23 cellular contexts compared by ENCODE assay signal in genomic region chr7:27145884-27146401, GRCh38. TPM values are rescaled to one million over a fixed set of nuclear protein-coding genes. Genes with fewer than 3 reads are reported as not detected.
A peak's percentile ranks its signal among the peaks of the same experiment; 100 is the strongest.
DNase-seq lines count a peak whose midpoint lies in the region; FAIRE-seq and TF ChIP-seq lines count a peak whose summit lies in the region.
"Had no signal": no experiment of that assay in that cellular context is flagged by ENCODE, and none has a peak within 500 bp of the region (broad histone marks: within the 10 kb centered on the region; RNA-seq: fewer than 3 reads in every experiment).

No MANE protein-coding gene starts in this region.

- TF ChIP-seq POLR2A in Peyer's patch (IDR thresholded peaks at IDR 0.05) (no peak), H1 (IDR thresholded peaks at IDR 0.05; ENCODE audit: control extremely low read depth in 1 of 2, low read depth in 2 of 2, low read length in 2 of 2) (no peak), suprapubic skin (IDR thresholded peaks at IDR 0.05) (no peak)

- no peak overlapping the region for H3K18ac ChIP-seq in H1 (ENCODE audit: extremely low read depth, low read length)

- H3K4me3 ChIP-seq in Peyer's patch (peak overlapping the region in 2 of 4 donors; percentile 37 to 75), H1 (ENCODE audit: extremely low read depth in 1 of 4, insufficient read depth in 2 of 4, low read depth in 3 of 4, low read length in 4 of 4) (no peak overlapping the region), suprapubic skin (peak overlapping the region; percentile 53)
- H3K4me3 ChIP-seq: ovary, tibial artery had no signal

- no peaks in the 10 kb centered on the region for H3K27me3 Mint-ChIP-seq in mesothelial cell of epicardium (ENCODE audit: low read depth)

- TF ChIP-seq RAD21 in H1 (IDR thresholded peaks at IDR 0.05 in 1 of 2, conservative IDR thresholded peaks at IDR 0.05 in 1 of 2; ENCODE audit: low read depth in 2 of 2, low read length in 2 of 2), result no peak

- FAIRE-seq in H1 (lab: Jason Lieb, UNC), result no peak
- no peak for FAIRE-seq in RCC 7860 (lab: Jason Lieb, UNC)
- FAIRE-seq: GM18507 had no signal

- CTCF ChIA-PET in H1 (lab: Charles Lee; ENCODE audit: partially characterized antibody), result interaction anchor here (1.1 to 12.5 kb wide), 12 partner anchors 8 to 453 kb away, joined by 3 to 123 read pairs (median 14); partner anchors contain the start of genes HOXA1, HOXA10 and HOXA3

- no peak overlapping the region for H2BK120ac ChIP-seq in H1 (replicated peaks; ENCODE audit: low read depth, low read length)

- peak overlapping the region; percentile 87 for H3K4me3 Mint-ChIP-seq in mesothelial cell of epicardium
- H3K4me3 Mint-ChIP-seq: stimulated activated memory B cell treated with anti-CD40 and anti-IgM and Interleukin-4, amounts not matched to agents 10 μg/mL and 1 μg/mL and 100 μg/mL, for 72 hours had no signal

- H3K27ac Mint-ChIP-seq in mesothelial cell of epicardium, result peak overlapping the region; percentile 99
- H3K27ac Mint-ChIP-seq: stimulated activated memory B cell treated with anti-CD40 and anti-IgM and Interleukin-4, amounts not matched to agents 10 μg/mL and 1 μg/mL and 100 μg/mL, for 72 hours had no signal

- H3K4ac ChIP-seq in H1 (replicated peaks; ENCODE audit: insufficient read length, low read depth, low read length), result no peak overlapping the region

- no peak overlapping the region for H3K4me2 ChIP-seq in H1 (ENCODE audit: insufficient read depth in 1 of 2, low read depth in 2 of 2, low read length in 2 of 2)

- H4K5ac ChIP-seq in H1 (ENCODE audit: insufficient read length, low read depth, low read length), result no peak overlapping the region

- no peak overlapping the region for H3K56ac ChIP-seq in H1 (replicated peaks; ENCODE audit: insufficient read length, low read depth, low read length)

- no peaks in the 10 kb centered on the region for H3K79me2 ChIP-seq in H1 (ENCODE audit: control insufficient read depth in 1 of 2, insufficient read depth in 2 of 2, low read length in 2 of 2)

- peak overlapping the region; percentile 42 to 96 (median 79) for H3K27ac ChIP-seq in Peyer's patch
- H3K27ac ChIP-seq in H1 (ENCODE audit: low read depth, low read length), result no peak overlapping the region
- peak overlapping the region; percentile 97 for H3K27ac ChIP-seq in suprapubic skin
- H3K27ac ChIP-seq: ovary, VCaP had no signal

- DNase-seq in Peyer's patch, result no peak
- no peak for DNase-seq in H1 (ENCODE audit: low read depth in 1 of 2, low spot score in 2 of 2)
- DNase-seq in mesothelial cell of epicardium (ENCODE audit: low spot score in 2 of 2, unreplicated experiment in 2 of 2), result no peak
- DNase-seq in suprapubic skin (ENCODE audit: low spot score in 2 of 2), result no peak
- no peak for DNase-seq in stimulated activated CD4-positive, alpha-beta T cell treated with anti-CD3 and anti-CD28 coated beads, Interleukin-2, amount 100 ng/mL, for 48 hours
- DNase-seq in NCI-H2171 treated with DMSO at 0.1 percent for 48 hours (lab: John Stamatoyannopoulos, UW), result no peak
- DNase-seq in RCC 7860 (ENCODE audit: low spot score), result no peak
- DNase-seq: activated CD4-positive, alpha-beta T cell treated with anti-CD3 and anti-CD28 coated beads, Interleukin-2, amount 50 U/mL, for 4 hours; activated naive CD4-positive, alpha-beta T cell; activated T-cell treated with anti-CD3 and anti-CD28 coated beads for 4 hours; COR-L47; EL; Karpas-422; NCI-H2107; NCI-H526; ovary; SHP77 treated with DMSO at 0.1 percent for 48 hours had no signal

- H3K27me3 ChIP-seq in Peyer's patch (no peaks in the 10 kb centered on the region), H1 (replicated peaks in 1 of 4; ENCODE audit: control insufficient read depth in 3 of 4, extremely low read depth in 1 of 4, insufficient read depth in 3 of 4, low read length in 3 of 4) (peaks cover 97 to 100% (median 99%) of the 10 kb centered on the region in 4 experiments), suprapubic skin (peaks cover 4% of the 10 kb centered on the region)
- H3K27me3 ChIP-seq: ovary, tibial artery had no signal

- no peak overlapping the region for H3K23ac ChIP-seq in H1 (ENCODE audit: insufficient read length)

- H3K4me1 Mint-ChIP-seq in mesothelial cell of epicardium, result peaks cover 69% of the 10 kb centered on the region

- no peaks in the 10 kb centered on the region for H3K9me3 Mint-ChIP-seq in mesothelial cell of epicardium
- H3K9me3 Mint-ChIP-seq: stimulated activated memory B cell treated with anti-CD40 and anti-IgM and Interleukin-4, amounts not matched to agents 10 μg/mL and 1 μg/mL and 100 μg/mL, for 72 hours had no signal

- H3K79me1 ChIP-seq in H1 (ENCODE audit: low read depth, low read length), result no peaks in the 10 kb centered on the region

- TF ChIP-seq CTCF in Peyer's patch (IDR thresholded peaks at IDR 0.05), result no peak
- TF ChIP-seq CTCF in H1 (IDR thresholded peaks at IDR 0.05; ENCODE audit: control extremely low read depth in 1 of 3, insufficient read depth in 1 of 3, low read depth in 1 of 3, low read length in 3 of 3), result no peak
- TF ChIP-seq CTCF in mesothelial cell of epicardium (IDR thresholded peaks at IDR 0.05; ENCODE audit: unreplicated experiment), result no peak
- no peak for TF ChIP-seq CTCF in suprapubic skin (IDR thresholded peaks at IDR 0.05)

- H2AFZ ChIP-seq in H1 (ENCODE audit: low read length), result no peak overlapping the region

- H3K9ac ChIP-seq in H1 (replicated peaks in 1 of 4; ENCODE audit: extremely low read depth in 1 of 4, low read depth in 3 of 4, low read length in 3 of 4), result no peak overlapping the region

- H3K9me3 ChIP-seq in Peyer's patch (no peaks in the 10 kb centered on the region), H1 (ENCODE audit: insufficient read depth in 2 of 2, low read depth in 1 of 2, low read length in 1 of 2) (peaks cover 0 to 3% of the 10 kb centered on the region in 2 experiments; a peak in 1 of 4 replicates), suprapubic skin (no peaks in the 10 kb centered on the region)
- H3K9me3 ChIP-seq: tibial artery had no signal

- no peak overlapping the region for H2AK5ac ChIP-seq in H1 (ENCODE audit: low read depth, low read length)

- POLR2A ChIA-PET in H1 (lab: Charles Lee; ENCODE audit: partially characterized antibody), result no interaction called here

- H3K36me3 ChIP-seq in Peyer's patch, result peaks cover 0 to 9% (median 0%) of the 10 kb centered on the region in 3 donors
- H3K36me3 ChIP-seq in H1 (ENCODE audit: control insufficient read depth in 2 of 4, insufficient read depth in 4 of 4, low read length in 3 of 4), result peaks cover 0 to 6% (median 0%) of the 10 kb centered on the region in 4 experiments; a peak in 1 of 8 replicates
- peaks cover 16% of the 10 kb centered on the region for H3K36me3 ChIP-seq in suprapubic skin
- H3K36me3 ChIP-seq: ovary had no signal

- no peak overlapping the region for H2BK20ac ChIP-seq in H1 (ENCODE audit: low read length)

- no peak for TF ChIP-seq EP300 in H1 (IDR thresholded peaks at IDR 0.05; ENCODE audit: borderline replicate concordance in 1 of 2, low read depth in 2 of 2, low read length in 2 of 2)
- TF ChIP-seq EP300 in suprapubic skin (IDR thresholded peaks at IDR 0.05), result no peak

- peaks cover 0 to 36% (median 8%) of the 10 kb centered on the region in 4 donors for H3K4me1 ChIP-seq in Peyer's patch
- H3K4me1 ChIP-seq in H1 (replicated peaks in 1 of 4; ENCODE audit: control insufficient read depth in 3 of 4, insufficient read depth in 4 of 4, low read length in 3 of 4), result peaks cover 0 to 9% (median 6%) of the 10 kb centered on the region in 4 experiments; a peak in 5 of 7 replicates
- H3K4me1 ChIP-seq in suprapubic skin, result peaks cover 62% of the 10 kb centered on the region

- H2BK5ac ChIP-seq in H1 (ENCODE audit: low read depth, low read length), result no peak overlapping the region

- peaks cover 28 to 29% of the 10 kb centered on the region in 2 experiments for H4K20me1 ChIP-seq in H1 (replicated peaks in 1 of 2; ENCODE audit: control insufficient read depth in 1 of 2, insufficient read depth in 2 of 2, low read length in 2 of 2)

- H3K36me3 Mint-ChIP-seq in mesothelial cell of epicardium, result peaks cover 27% of the 10 kb centered on the region
- H3K36me3 Mint-ChIP-seq: stimulated activated memory B cell treated with anti-CD40 and anti-IgM and Interleukin-4, amounts not matched to agents 10 μg/mL and 1 μg/mL and 100 μg/mL, for 72 hours had no signal

- H4K91ac ChIP-seq in H1 (replicated peaks; ENCODE audit: insufficient read length, low read length), result no peak overlapping the region

- 57% methylated on average over 14 of the region's 14 CpGs; no CpG with 5 or more reads in 1 of the 2 experiments for WGBS in H1 (ENCODE audit: extremely low coverage in 1 of 2, insufficient coverage in 1 of 2, insufficient read length in 1 of 2, insufficient replicate concordance in 2 of 2, low coverage in 1 of 2, low lambda C conversion rate in 2 of 2, missing lambda C conversion rate in 1 of 2), 2 experiments
- WGBS in suprapubic skin, result 70% methylated on average over 8 of the region's 14 CpGs

- no peak overlapping the region for H2BK12ac ChIP-seq in H1 (ENCODE audit: low read depth, low read length)

- H2BK15ac ChIP-seq in H1 (ENCODE audit: low read length), result no peak overlapping the region

- H3K14ac ChIP-seq in H1 (ENCODE audit: insufficient read length), result no peak overlapping the region

- H3K23me2 ChIP-seq in H1 (ENCODE audit: low read depth, low read length), result peaks cover 9% of the 10 kb centered on the region

- H4K8ac ChIP-seq in H1 (ENCODE audit: extremely low read depth, insufficient read depth, low read length), result no peak overlapping the region; the same call in 1 of the 2 replicates

RNA-seq across cellular contexts. Expression of gene HOXA6, which starts 1.6 kb away (rescaled TPM):
- total RNA-seq in Peyer's patch, result 10 to 100 TPM; 18.7 to 45.0 (median 30.7) TPM
- not detected in 2 replicates for total RNA-seq in H1 (2021; fragmentation: NEBNext Ultra II Directional; extraction: Animal tissue kit (Norgen Biotek cat#: 25700))
- polyA plus RNA-seq in H1 (2011; rRNA removed), result not detected in 2 replicates
- not detected for polyA plus RNA-seq in H1 (2011; cell fraction: cytosol; rRNA removed)
- polyA plus RNA-seq in H1 (2011; cell fraction: nucleus; rRNA removed), result not detected
- polyA plus RNA-seq in H1 (2012, experiment 1 of 2), result not detected in 4 replicates
- polyA plus RNA-seq in H1 (2012, experiment 2 of 2), result not detected
- not detected for polyA plus RNA-seq in H1 (2013, experiment 1 of 2)
- polyA plus RNA-seq in H1 (2013, experiment 2 of 2), result not detected
- not detected in 2 replicates for polyA minus RNA-seq in H1 (2011; rRNA and poly(A)+ RNA removed)
- not detected for polyA minus RNA-seq in H1 (2011; cell fraction: cytosol; rRNA and poly(A)+ RNA removed)
- not detected for polyA minus RNA-seq in H1 (2011; cell fraction: nucleus; rRNA and poly(A)+ RNA removed)
- total RNA-seq in mesothelial cell of epicardium, result 43.7 to 45.6 TPM (median 44.4 TPM) in 3 replicates
- 1 to 10 TPM; 4.0 to 9.3 (median 6.4) TPM for total RNA-seq in suprapubic skin
- total RNA-seq: chondrocyte; T-helper 1 cell treated with Interleukin-12 subunit alpha and Interleukin-12 subunit beta and Interleukin-4 antibody, amounts not matched to agents 30 ng/mL and 1 ng/mL, for 36 hours had no signal

RNA-seq across cellular contexts. Expression of gene HOXA5, which starts 2.5 kb away (rescaled TPM):
- total RNA-seq in Peyer's patch (10 to 100 TPM in 3 of 4 donors, 1 to 10 TPM in 1; 8.3 to 24.3 (median 20.1) TPM), mesothelial cell of epicardium (128 to 133 TPM (median 133 TPM) in 3 replicates), suprapubic skin (10 to 100 TPM in 3 of 4 donors, 1 to 10 TPM in 1; 4.7 to 16.3 (median 14.6) TPM)
- not detected in 2 replicates for total RNA-seq in H1 (2021; fragmentation: NEBNext Ultra II Directional; extraction: Animal tissue kit (Norgen Biotek cat#: 25700))
- polyA plus RNA-seq in H1 (2011; rRNA removed), result not detected in 2 replicates
- not detected for polyA plus RNA-seq in H1 (2011; cell fraction: cytosol; rRNA removed)
- polyA plus RNA-seq in H1 (2011; cell fraction: nucleus; rRNA removed), result not detected
- not detected in 4 replicates for polyA plus RNA-seq in H1 (2012, experiment 1 of 2)
- not detected for polyA plus RNA-seq in H1 (2012, experiment 2 of 2)
- polyA plus RNA-seq in H1 (2013, experiment 1 of 2), result not detected
- polyA plus RNA-seq in H1 (2013, experiment 2 of 2), result not detected
- not detected in 2 replicates for polyA minus RNA-seq in H1 (2011; rRNA and poly(A)+ RNA removed)
- polyA minus RNA-seq in H1 (2011; cell fraction: cytosol; rRNA and poly(A)+ RNA removed), result not detected
- not detected for polyA minus RNA-seq in H1 (2011; cell fraction: nucleus; rRNA and poly(A)+ RNA removed)
- total RNA-seq: chondrocyte; T-helper 1 cell treated with Interleukin-12 subunit alpha and Interleukin-12 subunit beta and Interleukin-4 antibody, amounts not matched to agents 30 ng/mL and 1 ng/mL, for 36 hours had no signal

RNA-seq across cellular contexts. Expression of gene HOXA3, which starts 6.4 kb away (rescaled TPM):
- total RNA-seq in Peyer's patch (10 to 100 TPM in 3 of 4 donors, 1 to 10 TPM in 1; 6.7 to 21.2 (median 13.9) TPM), mesothelial cell of epicardium (197 to 209 TPM (median 201 TPM) in 3 replicates), suprapubic skin (10 to 100 TPM in 1 of 4 donors, 1 to 10 TPM in 3; 5.5 to 19.9 (median 6.2) TPM)
- not detected in 2 replicates for total RNA-seq in H1 (2021; fragmentation: NEBNext Ultra II Directional; extraction: Animal tissue kit (Norgen Biotek cat#: 25700))
- polyA plus RNA-seq in H1 (2011; rRNA removed), result not detected in 2 replicates
- not detected for polyA plus RNA-seq in H1 (2011; cell fraction: cytosol; rRNA removed)
- polyA plus RNA-seq in H1 (2011; cell fraction: nucleus; rRNA removed), result not detected
- not detected in 4 replicates for polyA plus RNA-seq in H1 (2012, experiment 1 of 2)
- polyA plus RNA-seq in H1 (2012, experiment 2 of 2), result not detected
- polyA plus RNA-seq in H1 (2013, experiment 1 of 2), result not detected
- polyA plus RNA-seq in H1 (2013, experiment 2 of 2), result not detected
- not detected in 2 replicates for polyA minus RNA-seq in H1 (2011; rRNA and poly(A)+ RNA removed)
- not detected for polyA minus RNA-seq in H1 (2011; cell fraction: cytosol; rRNA and poly(A)+ RNA removed)
- not detected for polyA minus RNA-seq in H1 (2011; cell fraction: nucleus; rRNA and poly(A)+ RNA removed)
- total RNA-seq: T-helper 1 cell treated with Interleukin-12 subunit alpha and Interleukin-12 subunit beta and Interleukin-4 antibody, amounts not matched to agents 30 ng/mL and 1 ng/mL, for 36 hours had no signal

RNA-seq across cellular contexts. Expression of gene HOXA7, which starts 10.5 kb away (rescaled TPM):
- total RNA-seq in Peyer's patch (10 to 100 TPM in 1 of 4 donors, 1 to 10 TPM in 3; 3.3 to 11.8 (median 5.7) TPM), mesothelial cell of epicardium (17.4 to 18.9 TPM (median 17.9 TPM) in 3 replicates), suprapubic skin (10 to 100 TPM; 14.8 to 23.6 (median 17.5) TPM)
- total RNA-seq in H1 (2021; fragmentation: NEBNext Ultra II Directional; extraction: Animal tissue kit (Norgen Biotek cat#: 25700)), result not detected in 2 replicates
- polyA plus RNA-seq in H1 (2011; rRNA removed), result 0.03 TPM in 1 of 2 replicates, not detected in the other
- polyA plus RNA-seq in H1 (2011; cell fraction: cytosol; rRNA removed), result not detected
- polyA plus RNA-seq in H1 (2011; cell fraction: nucleus; rRNA removed), result not detected
- polyA plus RNA-seq in H1 (2012, experiment 1 of 2), result not detected in 4 replicates
- polyA plus RNA-seq in H1 (2012, experiment 2 of 2), result not detected
- 0.02 TPM for polyA plus RNA-seq in H1 (2013, experiment 1 of 2)
- polyA plus RNA-seq in H1 (2013, experiment 2 of 2), result 0.02 TPM
- polyA minus RNA-seq in H1 (2011; rRNA and poly(A)+ RNA removed), result not detected in 2 replicates
- not detected for polyA minus RNA-seq in H1 (2011; cell fraction: cytosol; rRNA and poly(A)+ RNA removed)
- polyA minus RNA-seq in H1 (2011; cell fraction: nucleus; rRNA and poly(A)+ RNA removed), result not detected
- total RNA-seq: chondrocyte; T-helper 1 cell treated with Interleukin-12 subunit alpha and Interleukin-12 subunit beta and Interleukin-4 antibody, amounts not matched to agents 30 ng/mL and 1 ng/mL, for 36 hours had no signal

RNA-seq across cellular contexts. Expression of gene HOXA4, which starts 15.4 kb away (rescaled TPM):
- 10 to 100 TPM in 1 of 4 donors, 1 to 10 TPM in 3; 2.6 to 11.5 (median 5.9) TPM for total RNA-seq in Peyer's patch
- total RNA-seq in H1 (2021; fragmentation: NEBNext Ultra II Directional; extraction: Animal tissue kit (Norgen Biotek cat#: 25700)), result not detected in 2 replicates
- not detected in 2 replicates for polyA plus RNA-seq in H1 (2011; rRNA removed)
- polyA plus RNA-seq in H1 (2011; cell fraction: cytosol; rRNA removed), result not detected
- polyA plus RNA-seq in H1 (2011; cell fraction: nucleus; rRNA removed), result not detected
- not detected in 4 replicates for polyA plus RNA-seq in H1 (2012, experiment 1 of 2)
- polyA plus RNA-seq in H1 (2012, experiment 2 of 2), result not detected
- not detected for polyA plus RNA-seq in H1 (2013, experiment 1 of 2)
- polyA plus RNA-seq in H1 (2013, experiment 2 of 2), result not detected
- not detected in 2 replicates for polyA minus RNA-seq in H1 (2011; rRNA and poly(A)+ RNA removed)
- not detected for polyA minus RNA-seq in H1 (2011; cell fraction: cytosol; rRNA and poly(A)+ RNA removed)
- polyA minus RNA-seq in H1 (2011; cell fraction: nucleus; rRNA and poly(A)+ RNA removed), result not detected
- total RNA-seq in mesothelial cell of epicardium, result 51.0 to 55.9 TPM (median 54.7 TPM) in 3 replicates
- total RNA-seq in suprapubic skin, result 1 to 10 TPM; 1.8 to 4.7 (median 2.5) TPM
